Comparison of ENCODE assay signal across 19 cellular contexts in the genomic region with DNA sequence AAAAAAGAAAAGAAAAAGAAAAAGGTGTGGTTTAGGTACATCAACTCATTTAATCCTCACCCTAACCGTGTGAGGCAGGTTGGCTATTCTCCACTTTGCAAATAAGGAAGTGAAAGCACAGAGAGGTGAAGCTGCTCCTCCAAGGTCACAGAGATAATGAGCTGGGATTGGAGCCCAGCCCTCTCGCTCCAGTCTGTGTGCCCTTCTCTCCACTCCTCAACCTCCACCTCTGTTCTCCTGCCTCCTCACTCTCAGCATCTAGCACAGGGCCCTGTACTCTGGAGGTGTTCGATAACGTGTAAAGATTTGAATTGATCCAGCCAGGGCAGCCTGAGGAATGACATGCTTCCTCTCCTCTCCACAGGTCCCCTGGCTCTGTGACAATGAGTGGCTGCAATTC.
"Had no signal": no experiment of that assay in that cellular context is flagged by ENCODE, and none has a peak within 500 bp of the region (broad histone marks: within the 10 kb centered on the region; RNA-seq: fewer than 3 reads in every experiment).

No MANE protein-coding gene starts in this region.

- H3K4me3 ChIP-seq: ascending aorta, breast epithelium, left ventricle myocardium inferior, neural progenitor cell, psoas muscle, upper lobe of right lung had no signal

- H3K4me3 Mint-ChIP-seq: activated CD4-positive, alpha-beta T cell treated with anti-CD3 and anti-CD28 coated beads, Interleukin-2, amount 10 ng/mL, durations not matched to agents 7 days and 5 days; activated CD8-positive, alpha-beta T cell treated with anti-CD3 and anti-CD28 coated beads, Interleukin-2, amount 10 ng/mL, durations not matched to agents 7 days and 5 days; activated T-cell treated with anti-CD3 and anti-CD28 coated beads, Interleukin-2, amount 50 U/mL, for 24 hours; naive thymus-derived CD4-positive, alpha-beta T cell; neural progenitor cell; stimulated activated naive CD8-positive, alpha-beta T cell treated with anti-CD3 and anti-CD28 coated beads, Interleukin-15, amount 100 ng/mL, for 72 hours; T-helper 1 cell treated with Interleukin-12 subunit alpha and Interleukin-12 subunit beta and Interleukin-4 antibody, amounts not matched to agents 30 μg/mL and 1 μg/mL, for 36 hours had no signal

- H3K36me3 Mint-ChIP-seq: naive thymus-derived CD4-positive, alpha-beta T cell had no signal

- H3K27ac ChIP-seq: ascending aorta, breast epithelium, left ventricle myocardium inferior, neural progenitor cell, psoas muscle, upper lobe of right lung had no signal

- DNase-seq: activated CD4-positive, alpha-beta T cell treated with anti-CD3 and anti-CD28 coated beads, Interleukin-2, amount 10 ng/mL, durations not matched to agents 7 days and 5 days; activated CD8-positive, alpha-beta T cell treated with anti-CD3 and anti-CD28 coated beads, Interleukin-2, amount 10 ng/mL, durations not matched to agents 7 days and 5 days; activated effector memory CD4-positive, alpha-beta T cell treated with anti-CD3 and anti-CD28 coated beads, Interleukin-2, amount 50 U/mL, for 16 hours; activated naive CD4-positive, alpha-beta T cell treated with anti-CD3 and anti-CD28 coated beads, Interleukin-2, amount 50 U/mL, for 16 hours; activated T-cell treated with anti-CD3 and anti-CD28 coated beads, Interleukin-2, amount 50 U/mL, for 24 hours; cortex of kidney; left ventricle myocardium inferior; mammary epithelial cell; naive thymus-derived CD4-positive, alpha-beta T cell; psoas muscle; right cardiac atrium; stimulated activated naive CD8-positive, alpha-beta T cell treated with anti-CD3 and anti-CD28 coated beads, Interleukin-15, amount 100 ng/mL, for 72 hours; upper lobe of right lung had no signal

- H3K36me3 ChIP-seq: ascending aorta, breast epithelium, left ventricle myocardium inferior, neural progenitor cell, upper lobe of right lung had no signal

- H3K4me1 ChIP-seq: ascending aorta, breast epithelium, left ventricle myocardium inferior, neural progenitor cell, psoas muscle, upper lobe of right lung had no signal

- H3K27me3 ChIP-seq: ascending aorta, breast epithelium, neural progenitor cell, upper lobe of right lung had no signal

- H3K4me1 Mint-ChIP-seq: activated CD4-positive, alpha-beta T cell treated with anti-CD3 and anti-CD28 coated beads, Interleukin-2, amount 10 ng/mL, durations not matched to agents 7 days and 5 days; naive thymus-derived CD4-positive, alpha-beta T cell; stimulated activated naive CD8-positive, alpha-beta T cell treated with anti-CD3 and anti-CD28 coated beads, Interleukin-15, amount 100 ng/mL, for 72 hours had no signal

- H3K27me3 Mint-ChIP-seq: activated CD4-positive, alpha-beta T cell treated with anti-CD3 and anti-CD28 coated beads, Interleukin-2, amount 10 ng/mL, durations not matched to agents 7 days and 5 days; activated T-cell treated with anti-CD3 and anti-CD28 coated beads, Interleukin-2, amount 50 U/mL, for 24 hours; naive thymus-derived CD4-positive, alpha-beta T cell; stimulated activated naive CD8-positive, alpha-beta T cell treated with anti-CD3 and anti-CD28 coated beads, Interleukin-15, amount 100 ng/mL, for 72 hours had no signal

- H3K9me3 Mint-ChIP-seq: activated T-cell treated with anti-CD3 and anti-CD28 coated beads, Interleukin-2, amount 50 U/mL, for 24 hours had no signal

- H3K27ac Mint-ChIP-seq: activated CD4-positive, alpha-beta T cell treated with anti-CD3 and anti-CD28 coated beads, Interleukin-2, amount 10 ng/mL, durations not matched to agents 7 days and 5 days; activated CD8-positive, alpha-beta T cell treated with anti-CD3 and anti-CD28 coated beads, Interleukin-2, amount 10 ng/mL, durations not matched to agents 7 days and 5 days; activated T-cell treated with anti-CD3 and anti-CD28 coated beads, Interleukin-2, amount 50 U/mL, for 24 hours; naive thymus-derived CD4-positive, alpha-beta T cell; neural progenitor cell; stimulated activated naive CD8-positive, alpha-beta T cell treated with anti-CD3 and anti-CD28 coated beads, Interleukin-15, amount 100 ng/mL, for 72 hours; T-helper 1 cell treated with Interleukin-12 subunit alpha and Interleukin-12 subunit beta and Interleukin-4 antibody, amounts not matched to agents 30 μg/mL and 1 μg/mL, for 36 hours had no signal

- FAIRE-seq: frontal cortex, keratinocyte had no signal

- ATAC-seq: activated CD8-positive, alpha-beta T cell treated with anti-CD3 and anti-CD28 coated beads, Interleukin-2, amount 10 ng/mL, durations not matched to agents 7 days and 5 days; naive thymus-derived CD4-positive, alpha-beta T cell; psoas muscle; right cardiac atrium; stimulated activated naive CD8-positive, alpha-beta T cell treated with anti-CD3 and anti-CD28 coated beads, Interleukin-15, amount 100 ng/mL, for 72 hours; upper lobe of right lung had no signal

- H3K9me3 ChIP-seq: ascending aorta, psoas muscle, upper lobe of right lung had no signal
